In genomic region chr1:211260161-211261107, GRCh38 we compare ENCODE assay signal across 8 cellular contexts. TPM values are rescaled to one million over a fixed set of nuclear protein-coding genes. Genes with fewer than 3 reads are reported as not detected.
DNase-seq lines count a peak whose midpoint lies in the region; ATAC-seq and TF ChIP-seq lines count a peak whose summit lies in the region.

No MANE protein-coding gene starts in this region.

- TF ChIP-seq CTCF in AG04449 (IDR thresholded peaks at IDR 0.05; ENCODE audit: insufficient read depth, low read length, missing control alignments) = no peak
- TF ChIP-seq CTCF in kidney epithelial cell (IDR thresholded peaks at IDR 0.05; ENCODE audit: insufficient read depth, low read length, poor library complexity, severe bottlenecking) = no peak

- H3K4me3 ChIP-seq in AG04449 (ENCODE audit: low read depth, low read length) = peak overlapping the region; percentile 93
- peak overlapping the region; percentile 93 for H3K4me3 ChIP-seq in kidney epithelial cell (ENCODE audit: low read depth, low read length)

- DNase-seq in AG04449 (ENCODE audit: low read depth, low spot score) (no peak), NCI-H226 (peak; percentile 69), cerebellar cortex (ENCODE audit: low spot score) (peak; percentile 88), kidney epithelial cell (ENCODE audit: low read depth) (no peak)
- DNase-seq in stimulated activated CD4-positive, alpha-beta T cell treated with anti-CD3 and anti-CD28 coated beads, Interleukin-15, amount 100 ng/mL, for 24 hours = peak; percentile 81

- CTCF ChIA-PET in AG04449 (lab: Yijun Ruan, JAX) = no interaction called here

- POLR2A ChIA-PET in AG04449 (lab: Yijun Ruan, JAX) = no interaction called here

- no peaks in the 10 kb centered on the region for H3K27me3 ChIP-seq in kidney epithelial cell (ENCODE audit: control insufficient read depth, insufficient read depth, low read length)

- no peaks in the 10 kb centered on the region for H3K36me3 ChIP-seq in kidney epithelial cell (ENCODE audit: control insufficient read depth, insufficient read depth, low read length)

- ATAC-seq in GM18861 (IDR thresholded peaks at IDR 0.05; ENCODE audit: unreplicated experiment) (peak; percentile 28), HG03097 (IDR thresholded peaks at IDR 0.05; ENCODE audit: low FRiP score, unreplicated experiment) (peak; percentile 33)
- peak; percentile 39 for ATAC-seq in activated CD4-positive, CD25-positive, alpha-beta regulatory T cell treated with anti-CD3 and anti-CD28 coated beads, Interleukin-2, amount 50 U/mL, for 24 hours

RNA-seq across cellular contexts. Expression of gene RCOR3, which starts 1.3 kb away (rescaled TPM):
- 20.9 and 29.0 TPM in 2 replicates for total RNA-seq in kidney epithelial cell

Comparison
In these comparisons a context has a peak if more than half of its experiments do, and no peak if none do; other contexts are left out.
1. DNase-seq: peak in NCI-H226 (single experiment), cerebellar cortex (single experiment) and stimulated activated CD4-positive, alpha-beta T cell treated with anti-CD3 and anti-CD28 coated beads, Interleukin-15, amount 100 ng/mL, for 24 hours (single experiment); none in AG04449 (single experiment) and kidney epithelial cell (single experiment).
2. Peak in every context shown above with its lines, with median percentiles within 50 percentile points of each other: ATAC-seq.